Comparison of ENCODE assay signal across 12 cellular contexts in genomic region chr18:58603365-58604067, GRCh38. TPM values are rescaled to one million over a fixed set of nuclear protein-coding genes. Genes with fewer than 3 reads are reported as not detected.
DNase-seq lines count a peak whose midpoint lies in the region; ATAC-seq lines count a peak whose summit lies in the region.
"Had no signal": no experiment of that assay in that cellular context is flagged by ENCODE, and none has a peak within 500 bp of the region (broad histone marks: within the 10 kb centered on the region; RNA-seq: fewer than 3 reads in every experiment).

No MANE protein-coding gene starts in this region.

- ATAC-seq in activated T-cell treated with anti-CD3 and anti-CD28 coated beads, Interleukin-2, amount 50 U/mL, for 4 hours = no peak
- ATAC-seq: HepG2 had no signal

- H3K27me3 ChIP-seq in skeletal muscle satellite cell (ENCODE audit: control insufficient read depth, insufficient read depth, low read length) = no peaks in the 10 kb centered on the region
- H3K27me3 ChIP-seq: adrenal gland had no signal

- H3K4me2 ChIP-seq in skeletal muscle satellite cell (ENCODE audit: low read length) = peak overlapping the region; percentile 49

- H3K9me3 Mint-ChIP-seq in activated T-cell treated with anti-CD3 and anti-CD28 coated beads, Interleukin-2, amount 50 U/mL, for 4 hours = no peaks in the 10 kb centered on the region

- no peaks in the 10 kb centered on the region for H3K36me3 ChIP-seq in skeletal muscle satellite cell (ENCODE audit: insufficient read depth, low read length)
- H3K36me3 ChIP-seq: adrenal gland had no signal

- no peaks in the 10 kb centered on the region for H3K36me3 Mint-ChIP-seq in activated T-cell treated with anti-CD3 and anti-CD28 coated beads, Interleukin-2, amount 50 U/mL, for 4 hours (ENCODE audit: insufficient read depth)
- H3K36me3 Mint-ChIP-seq: naive B cell had no signal

- H3K4me3 ChIP-seq in skeletal muscle satellite cell (ENCODE audit: low read length) = no peak overlapping the region
- H3K4me3 ChIP-seq: adrenal gland had no signal

- H3K27me3 Mint-ChIP-seq in activated T-cell treated with anti-CD3 and anti-CD28 coated beads, Interleukin-2, amount 50 U/mL, for 4 hours (ENCODE audit: low read depth) = no peaks in the 10 kb centered on the region

- H3K4me3 Mint-ChIP-seq in activated T-cell treated with anti-CD3 and anti-CD28 coated beads, Interleukin-2, amount 50 U/mL, for 4 hours = peak overlapping the region; percentile 21

- no peaks in the 10 kb centered on the region for H3K9me3 ChIP-seq in skeletal muscle satellite cell (replicated peaks; ENCODE audit: low read length)
- H3K9me3 ChIP-seq: adrenal gland had no signal

- H3K9ac ChIP-seq in skeletal muscle satellite cell (ENCODE audit: low read depth, low read length) = no peak overlapping the region

- DNase-seq in activated T-cell treated with anti-CD3 and anti-CD28 coated beads, Interleukin-2, amount 50 U/mL, for 4 hours = no peak
- DNase-seq in activated T-cell treated with anti-CD3 and anti-CD28 coated beads, Interleukin-2, amount 50 U/mL, for 1 hour = no peak
- peak; percentile 78 for DNase-seq in SK-N-DZ (ENCODE audit: low spot score)
- DNase-seq in glomerular visceral epithelial cell (ENCODE audit: extremely low spot score) = peak; percentile 60
- DNase-seq in HCEC 1CT = no peak
- DNase-seq in DMS53 (lab: John Stamatoyannopoulos, UW) = no peak
- no peak for DNase-seq in ecto neural progenitor cell (ENCODE audit: low spot score)
- DNase-seq: activated CD4-positive, CD25-positive, alpha-beta regulatory T cell treated with anti-CD3 and anti-CD28 coated beads, Interleukin-2, amount 50 U/mL, for 72 hours; adrenal gland; naive B cell had no signal

- peaks cover 23% of the 10 kb centered on the region for H3K4me1 ChIP-seq in skeletal muscle satellite cell (ENCODE audit: control insufficient read depth, insufficient read depth, low read length)
- H3K4me1 ChIP-seq: adrenal gland had no signal

- peaks cover 49% of the 10 kb centered on the region for H3K4me1 Mint-ChIP-seq in activated T-cell treated with anti-CD3 and anti-CD28 coated beads, Interleukin-2, amount 50 U/mL, for 4 hours (ENCODE audit: low read depth)

RNA-seq across cellular contexts. Expression of gene ALPK2, which starts 25.4 kb away (rescaled TPM):
- 1 to 10 TPM in 1 of 3 donors, under 1 TPM in 2; 0.24 to 1.5 (median 0.43) TPM for total RNA-seq in activated T-cell treated with anti-CD3 and anti-CD28 coated beads, Interleukin-2, amount 50 U/mL, for 4 hours
- 1.8 and 2.7 TPM in 2 replicates for polyA plus RNA-seq in SK-N-DZ (2014; cell fraction: cytosol; rRNA removed)
- 3.2 and 5.6 TPM in 2 replicates for polyA plus RNA-seq in SK-N-DZ (2014; cell fraction: nucleus; rRNA removed)
- 2.3 and 5.7 TPM in 2 replicates for total RNA-seq in skeletal muscle satellite cell (2012; rRNA removed)

Comparison
In these comparisons a context has a peak if more than half of its experiments do, and no peak if none do; other contexts are left out.
1. DNase-seq: peak in SK-N-DZ (single experiment) and glomerular visceral epithelial cell (single experiment); none in activated T-cell treated with anti-CD3 and anti-CD28 coated beads, Interleukin-2, amount 50 U/mL, for 4 hours (single experiment), activated T-cell treated with anti-CD3 and anti-CD28 coated beads, Interleukin-2, amount 50 U/mL, for 1 hour (single experiment), HCEC 1CT (single experiment), DMS53 (single experiment) and ecto neural progenitor cell (single experiment).